In the genomic region with DNA sequence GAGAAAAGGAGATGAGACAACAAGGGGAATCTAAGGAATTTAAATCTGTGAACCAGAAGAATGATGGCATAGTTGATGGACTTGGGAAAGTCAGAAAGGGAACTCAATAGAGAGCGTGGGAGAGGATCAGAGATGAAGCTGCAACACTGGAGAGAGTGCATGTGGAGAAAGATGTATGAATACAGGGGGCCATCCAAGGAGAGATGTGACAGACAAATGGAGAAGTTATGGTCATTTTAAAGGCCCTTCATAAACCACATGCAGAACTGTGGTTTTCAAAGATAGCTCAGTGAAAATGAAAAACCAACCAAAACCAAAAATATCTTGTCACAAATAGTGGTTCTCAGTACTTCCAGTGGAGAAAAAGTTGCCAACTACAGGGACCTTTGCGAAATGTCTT, we compare ENCODE assay signal across 12 cellular contexts.
A peak's percentile ranks its signal among the peaks of the same experiment; 100 is the strongest.
DNase-seq lines count a peak whose midpoint lies in the region; ATAC-seq and TF ChIP-seq lines count a peak whose summit lies in the region.
"Had no signal": no experiment of that assay in that cellular context is flagged by ENCODE, and none has a peak within 500 bp of the region (broad histone marks: within the 10 kb centered on the region; RNA-seq: fewer than 3 reads in every experiment).

No MANE protein-coding gene starts in this region.

- no peak overlapping the region for H3K27ac Mint-ChIP-seq in endothelial cell (ENCODE audit: unreplicated experiment)

- no peaks in the 10 kb centered on the region for H3K9me3 Mint-ChIP-seq in endothelial cell (ENCODE audit: unreplicated experiment)

- ATAC-seq in GM18505 (IDR thresholded peaks at IDR 0.05; ENCODE audit: unreplicated experiment) (peak; percentile 83), GM21367 (IDR thresholded peaks at IDR 0.05; ENCODE audit: unreplicated experiment) (peak; percentile 89), HG03103 (IDR thresholded peaks at IDR 0.05; ENCODE audit: low read depth, unreplicated experiment) (peak; percentile 90)

- H3K36me3 Mint-ChIP-seq in endothelial cell (ENCODE audit: low read depth, unreplicated experiment) = peaks cover 11% of the 10 kb centered on the region

- no peaks in the 10 kb centered on the region for H3K4me1 ChIP-seq in GM23248 (ENCODE audit: insufficient read depth)
- H3K4me1 ChIP-seq: suprapubic skin had no signal

- H3K27me3 Mint-ChIP-seq in endothelial cell (ENCODE audit: unreplicated experiment) = no peaks in the 10 kb centered on the region

- no peak for TF ChIP-seq CTCF in endothelial cell (IDR thresholded peaks at IDR 0.05; ENCODE audit: unreplicated experiment)

- H3K4me1 Mint-ChIP-seq in endothelial cell (ENCODE audit: unreplicated experiment) = no peaks in the 10 kb centered on the region

- no peaks in the 10 kb centered on the region for H3K27me3 ChIP-seq in GM23248 (replicated peaks; ENCODE audit: insufficient read depth)
- H3K27me3 ChIP-seq: suprapubic skin had no signal

- in situ Hi-C loops in GM23248 (cut with MboI) = no loop called here

- no peak overlapping the region for H3K4me3 Mint-ChIP-seq in endothelial cell (ENCODE audit: unreplicated experiment)

- no peaks in the 10 kb centered on the region for H3F3A ChIP-seq in GM23248 (ENCODE audit: insufficient read depth)

- H2AFZ ChIP-seq in GM23248 = no peak overlapping the region

- H3K9me2 ChIP-seq in GM23248 (ENCODE audit: insufficient read depth) = no peaks in the 10 kb centered on the region

- DNase-seq in SIG-M5 (lab: John Stamatoyannopoulos, UW) (peak; percentile 45), NCI-H1092 treated with DMSO at 0.1 percent for 48 hours (lab: John Stamatoyannopoulos, UW) (no peak), GM23248 (no peak), endothelial cell (ENCODE audit: low spot score) (no peak)
- no peak for DNase-seq in effector CD8-positive, alpha-beta T cell (lab: John Stamatoyannopoulos, UW)
- DNase-seq: DMS 273 treated with DMSO at 0.1 percent for 48 hours, NCI-H526 treated with DMSO at 0.1 percent for 48 hours had no signal

- H3K9me3 ChIP-seq in GM23248 (ENCODE audit: low read depth) = no peaks in the 10 kb centered on the region
- H3K9me3 ChIP-seq: suprapubic skin had no signal

- WGBS in GM23248 (ENCODE audit: low coverage in 1 of 2, low lambda C conversion rate in 2 of 2, missing lambda C conversion rate in 2 of 2), 2 experiments = 99 to 100% methylated on average over 2 of the region's 2 CpGs

- H3K9ac ChIP-seq in GM23248 = no peak overlapping the region

- H3K27ac ChIP-seq in GM23248 = no peak overlapping the region
- H3K27ac ChIP-seq: suprapubic skin had no signal

- no peaks in the 10 kb centered on the region for H4K20me1 ChIP-seq in GM23248 (ENCODE audit: insufficient read depth)

- H3K4me3 ChIP-seq in GM23248 = no peak overlapping the region
- H3K4me3 ChIP-seq: lung, suprapubic skin had no signal

- no peaks in the 10 kb centered on the region for H3K79me2 ChIP-seq in GM23248 (ENCODE audit: insufficient read depth)

- TF ChIP-seq POLR2A in GM18505 (IDR thresholded peaks at IDR 0.05; ENCODE audit: borderline replicate concordance, extremely low read depth, insufficient read depth, insufficient read length) = no peak

- H3K36me3 ChIP-seq in GM23248 (ENCODE audit: low read depth) = no peaks in the 10 kb centered on the region
- H3K36me3 ChIP-seq: suprapubic skin had no signal

- H3K4me2 ChIP-seq in GM23248 (ENCODE audit: unreplicated experiment) = no peak overlapping the region
